In the genomic region with DNA sequence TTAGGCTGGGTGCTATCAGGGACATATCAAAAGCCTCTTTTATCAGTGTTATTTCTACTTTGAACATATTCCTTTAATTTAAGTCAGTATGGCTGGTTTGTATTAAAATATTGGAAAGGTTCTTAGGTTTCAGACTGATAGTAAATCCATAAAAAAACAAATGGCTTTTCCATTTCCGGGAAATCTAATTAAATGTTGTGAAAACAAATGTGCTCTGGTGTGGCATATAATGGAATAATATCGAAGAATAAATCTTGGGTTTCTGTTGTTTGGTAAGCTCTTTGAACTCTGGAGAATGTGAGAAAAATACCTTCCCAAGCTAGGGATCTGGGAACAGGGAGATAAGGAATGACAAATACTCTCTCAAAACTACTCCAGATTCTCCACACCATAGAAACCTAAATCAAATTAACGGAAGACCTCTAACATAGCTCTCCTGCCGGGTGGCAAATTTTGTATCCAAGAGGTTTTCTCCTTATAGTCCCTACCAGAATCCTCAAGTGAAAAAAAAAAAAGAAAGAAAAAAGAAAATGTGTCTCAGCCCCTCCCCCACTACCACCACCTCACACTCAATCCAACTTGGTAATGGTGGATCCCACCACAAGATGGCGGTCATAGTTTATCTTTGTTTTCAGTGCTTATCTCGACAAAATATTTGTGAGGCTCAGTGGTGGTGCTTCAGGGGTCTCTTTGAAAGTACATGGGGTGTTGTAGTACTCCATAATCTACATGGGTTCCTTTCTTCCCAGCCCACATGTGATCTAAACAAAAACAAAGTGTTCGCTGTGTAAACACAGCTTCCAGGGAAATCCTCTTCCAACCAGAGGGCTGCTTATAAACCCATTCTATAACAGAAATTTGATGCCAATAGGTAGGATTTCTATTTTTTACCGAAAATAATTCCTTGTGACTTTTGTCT, we compare ENCODE assay signal across 8 cellular contexts.
A peak's percentile ranks its signal among the peaks of the same experiment; 100 is the strongest.
DNase-seq lines count a peak whose midpoint lies in the region; ATAC-seq and TF ChIP-seq lines count a peak whose summit lies in the region.

No MANE protein-coding gene starts in this region.

- no peaks in the 10 kb centered on the region for H3K36me3 ChIP-seq in ACC112 (ENCODE audit: insufficient read depth, low read length)

- H3K27ac ChIP-seq in ACC112 (ENCODE audit: low read depth, low read length), result peak overlapping the region; percentile 60

- no peak for ATAC-seq in HG03354 (IDR thresholded peaks at IDR 0.05; ENCODE audit: poor library complexity, severe bottlenecking, unreplicated experiment)

- peaks cover 56% of the 10 kb centered on the region for H3K4me1 ChIP-seq in ACC112 (ENCODE audit: control insufficient read depth, insufficient read depth, low read length, unreplicated experiment)

- H3K4me3 ChIP-seq in ACC112 (ENCODE audit: low read depth, low read length), result no peak overlapping the region

- H3K27me3 ChIP-seq in ACC112 (ENCODE audit: insufficient read depth, low read length), result no peaks in the 10 kb centered on the region

- 0 out of 3 replicates have a peak, but pooled peaks have one; percentile 27 for TF ChIP-seq CTCF in GM12872 (IDR thresholded peaks at IDR 0.05; ENCODE audit: insufficient read depth, low read depth, low read length)

- H3K79me2 ChIP-seq in ACC112 (ENCODE audit: control insufficient read depth, insufficient read depth, low read length, unreplicated experiment), result no peaks in the 10 kb centered on the region

- DNase-seq in NCI-H2227 treated with DMSO at 0.1 percent for 48 hours (lab: John Stamatoyannopoulos, UW) (peak; percentile 9), cerebellar cortex (ENCODE audit: low spot score) (peak; percentile 35), retina (peak; percentile 40), amniotic stem cell (lab: John Stamatoyannopoulos, UW) (no peak), KG1 (lab: John Stamatoyannopoulos, UW) (no peak)

- H2AFZ ChIP-seq in ACC112 (ENCODE audit: low read length, unreplicated experiment), result peak overlapping the region; percentile 76

Comparison
In these comparisons a context has a peak if more than half of its experiments do, and no peak if none do; other contexts are left out.
1. DNase-seq: peak in NCI-H2227 treated with DMSO at 0.1 percent for 48 hours (single experiment), cerebellar cortex (single experiment) and retina (single experiment); none in amniotic stem cell (single experiment) and KG1 (single experiment).